Comparison of ENCODE assay signal across 17 cellular contexts in the genomic region with DNA sequence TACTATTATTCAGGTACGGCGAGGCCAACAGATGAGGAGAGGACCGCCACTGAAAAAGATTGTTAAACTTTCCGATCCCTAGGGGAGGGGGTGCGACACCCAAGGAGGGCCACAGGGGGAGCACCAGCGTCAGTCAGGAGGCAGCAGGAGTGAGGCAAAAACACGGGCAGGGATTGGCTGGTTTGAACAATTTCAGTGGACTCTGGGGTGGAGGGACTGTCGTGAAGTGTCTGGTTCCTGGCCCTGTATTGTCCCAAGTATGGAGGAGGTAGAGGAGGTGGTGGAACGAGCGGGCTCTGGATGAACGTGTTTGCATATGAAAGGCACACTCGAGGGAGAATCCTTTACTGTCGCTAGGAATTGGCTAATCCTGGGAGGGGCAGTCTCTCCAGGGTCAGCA. TPM values are rescaled to one million over a fixed set of nuclear protein-coding genes. Genes with fewer than 3 reads are reported as not detected.
DNase-seq lines count a peak whose midpoint lies in the region; TF ChIP-seq lines count a peak whose summit lies in the region.
"Had no signal": no experiment of that assay in that cellular context is flagged by ENCODE, and none has a peak within 500 bp of the region (broad histone marks: within the 10 kb centered on the region; RNA-seq: fewer than 3 reads in every experiment).

No MANE protein-coding gene starts in this region.

- H3K4me1 ChIP-seq in Caco-2: peaks cover 37% of the 10 kb centered on the region
- peaks cover 21% of the 10 kb centered on the region for H3K4me1 ChIP-seq in iPS-20b (ENCODE audit: insufficient read depth, low read length)

- peak in 1 of 2 experiments; percentile 3 for TF ChIP-seq CTCF in Caco-2 (IDR thresholded peaks at IDR 0.05; ENCODE audit: insufficient read depth in 1 of 2, low read depth in 1 of 2, low read length in 1 of 2, severe bottlenecking in 1 of 2, unreplicated experiment in 1 of 2)
- TF ChIP-seq CTCF in HFF-Myc (IDR thresholded peaks at IDR 0.05; ENCODE audit: low read depth, low read length, missing control alignments): peak; percentile 25
- 0 out of 2 replicates have a peak, but pooled peaks have one; percentile 22 for TF ChIP-seq CTCF in WI38 (IDR thresholded peaks at IDR 0.05; ENCODE audit: low read depth, low read length)

- BruUV-seq in Caco-2 (replicated peaks; lab: Mats Ljungman, UMichigan): no TSS peak

- CTCF ChIA-PET in Caco-2 (lab: Charles Lee): no interaction called here

- intact Hi-C loops in Caco-2 (cut with micrococcal nuclease; ENCODE audit: unreplicated experiment): loop anchor here (1.0 to 2.0 kb wide), 2 partner anchors 16 to 26 kb away; no protein-coding TSS in a partner anchor

- no peaks in the 10 kb centered on the region for H3K36me3 ChIP-seq in Caco-2 (ENCODE audit: control insufficient read depth, insufficient read depth, low read length)
- no peaks in the 10 kb centered on the region for H3K36me3 ChIP-seq in iPS-20b (ENCODE audit: insufficient read depth, low read depth, low read length)
- H3K36me3 ChIP-seq: stomach had no signal

- peak overlapping the region; percentile 33; the same call in 1 of the 2 replicates for H3K9ac ChIP-seq in iPS-20b (ENCODE audit: low read depth, low read length)

- H3K4me3 ChIP-seq in Caco-2 (ENCODE audit: low read depth, low read length) (no peak overlapping the region), HFF-Myc (replicated peaks; ENCODE audit: low read depth, low read length) (no peak overlapping the region), WI38 (ENCODE audit: low read depth, low read length) (no peak overlapping the region), iPS-20b (ENCODE audit: low read length) (peak overlapping the region; percentile 39; the same call in 1 of the 2 replicates)
- H3K4me3 ChIP-seq: stomach had no signal

- H3K27ac ChIP-seq in iPS-20b (ENCODE audit: low read length): no peak overlapping the region
- H3K27ac ChIP-seq: C4-2B, stomach had no signal

- peaks cover 36% of the 10 kb centered on the region for H3K4me1 Mint-ChIP-seq in Caco-2 (ENCODE audit: low read depth, unreplicated experiment)
- H3K4me1 Mint-ChIP-seq: activated CD4-positive, alpha-beta T cell treated with anti-CD3 and anti-CD28 coated beads, Interleukin-2, amount 10 ng/mL, durations not matched to agents 24 days and 14 days had no signal

- H3K9me3 ChIP-seq in Caco-2: no peaks in the 10 kb centered on the region
- H3K9me3 ChIP-seq in iPS-20b (ENCODE audit: insufficient read depth, low read depth, low read length): no peaks in the 10 kb centered on the region
- H3K9me3 ChIP-seq: stomach had no signal

- no peaks in the 10 kb centered on the region for H3K36me3 Mint-ChIP-seq in Caco-2 (ENCODE audit: insufficient read depth, unreplicated experiment)
- H3K36me3 Mint-ChIP-seq: natural killer cell treated with Interleukin-12 subunit alpha and Interleukin-12 subunit beta and Interleukin-15 and Interleukin-18, amount 100 ng/mL, for 72 hours had no signal

- POLR2A ChIA-PET in Caco-2 (lab: Charles Lee): no interaction called here

- H3K27me3 ChIP-seq in Caco-2 (replicated peaks; ENCODE audit: control insufficient read depth, insufficient read depth, low read length): no peaks in the 10 kb centered on the region
- no peaks in the 10 kb centered on the region for H3K27me3 ChIP-seq in iPS-20b (ENCODE audit: insufficient read depth, low read length)

- H3K4me3 Mint-ChIP-seq in Caco-2 (ENCODE audit: unreplicated experiment): no peak overlapping the region
- H3K4me3 Mint-ChIP-seq: activated CD4-positive, alpha-beta T cell treated with anti-CD3 and anti-CD28 coated beads, Interleukin-2, amount 10 ng/mL, durations not matched to agents 24 days and 14 days; activated T-helper 1 cell treated with anti-CD3 and anti-CD28 coated beads, Interleukin-12 subunit alpha, Interleukin-12 subunit beta, Interleukin-2, Interleukin-4 antibody, amounts not matched to agents 30 ng/mL and 10 ng/mL and 1 ng/mL, durations not matched to agents 14 hours and 24 hours and 36 hours; natural killer cell treated with Interleukin-12 subunit alpha and Interleukin-12 subunit beta and Interleukin-15 and Interleukin-18, amount 100 ng/mL, for 72 hours; T-helper 1 cell treated with Interleukin-12 subunit alpha and Interleukin-12 subunit beta and Interleukin-4 antibody, amounts not matched to agents 30 μg/mL and 1 μg/mL, for 36 hours had no signal

- no peaks in the 10 kb centered on the region for H3K27me3 Mint-ChIP-seq in Caco-2 (ENCODE audit: insufficient read depth, unreplicated experiment)

- H3K27ac Mint-ChIP-seq in Caco-2 (ENCODE audit: unreplicated experiment): peak overlapping the region; percentile 31
- H3K27ac Mint-ChIP-seq: activated CD4-positive, alpha-beta T cell treated with anti-CD3 and anti-CD28 coated beads, Interleukin-2, amount 10 ng/mL, durations not matched to agents 24 days and 14 days; activated T-helper 1 cell treated with anti-CD3 and anti-CD28 coated beads, Interleukin-12 subunit alpha, Interleukin-12 subunit beta, Interleukin-2, Interleukin-4 antibody, amounts not matched to agents 30 ng/mL and 10 ng/mL and 1 ng/mL, durations not matched to agents 14 hours and 24 hours and 36 hours; natural killer cell treated with Interleukin-12 subunit alpha and Interleukin-12 subunit beta and Interleukin-15 and Interleukin-18, amount 100 ng/mL, for 72 hours; T-helper 1 cell treated with Interleukin-12 subunit alpha and Interleukin-12 subunit beta and Interleukin-4 antibody, amounts not matched to agents 30 μg/mL and 1 μg/mL, for 36 hours had no signal

- peaks cover 9% of the 10 kb centered on the region for H3K9me3 Mint-ChIP-seq in Caco-2 (ENCODE audit: unreplicated experiment)
- H3K9me3 Mint-ChIP-seq: activated CD4-positive, alpha-beta T cell treated with anti-CD3 and anti-CD28 coated beads, Interleukin-2, amount 10 ng/mL, durations not matched to agents 24 days and 14 days; activated T-helper 1 cell treated with anti-CD3 and anti-CD28 coated beads, Interleukin-12 subunit alpha, Interleukin-12 subunit beta, Interleukin-2, Interleukin-4 antibody, amounts not matched to agents 30 ng/mL and 10 ng/mL and 1 ng/mL, durations not matched to agents 14 hours and 24 hours and 36 hours; natural killer cell treated with Interleukin-12 subunit alpha and Interleukin-12 subunit beta and Interleukin-15 and Interleukin-18, amount 100 ng/mL, for 72 hours; T-helper 1 cell treated with Interleukin-12 subunit alpha and Interleukin-12 subunit beta and Interleukin-4 antibody, amounts not matched to agents 30 μg/mL and 1 μg/mL, for 36 hours had no signal

- DNase-seq in Caco-2 (peak in 1 of 2 experiments; percentile 26), HFF-Myc (ENCODE audit: extremely low read depth, low read depth) (no peak), NOMO-1 treated with dmso at 0.1 percent for 144 hours (lab: John Stamatoyannopoulos, UW; ENCODE audit: unreplicated experiment) (no peak), SW480 (ENCODE audit: low spot score) (no peak), globus pallidus (ENCODE audit: low spot score) (no peak)
- DNase-seq in stimulated activated CD4-positive, alpha-beta T cell treated with anti-CD3 and anti-CD28 coated beads, Interleukin-12 subunit alpha, Interleukin-12 subunit beta, amount 100 ng/mL, for 4 hours: no peak
- DNase-seq: activated CD4-positive, alpha-beta T cell treated with anti-CD3 and anti-CD28 coated beads, Interleukin-2, amount 10 ng/mL, durations not matched to agents 24 days and 14 days; effector CD4-positive, alpha-beta T cell; KBM-7; NCI-H187 treated with DMSO at 0.1 percent for 48 hours; stomach had no signal

RNA-seq across cellular contexts. Expression of a gene that starts 32.5 kb away (rescaled TPM):
- total RNA-seq in Caco-2 (2022): 61.2 and 64.8 TPM in 2 replicates
